Comparison of ENCODE assay signal across 23 cellular contexts in genomic region chr3:73046195-73046594, GRCh38. TPM values are rescaled to one million over a fixed set of nuclear protein-coding genes. Genes with fewer than 3 reads are reported as not detected.
DNase-seq lines count a peak whose midpoint lies in the region; ATAC-seq and TF ChIP-seq lines count a peak whose summit lies in the region.
"Had no signal": no experiment of that assay in that cellular context is flagged by ENCODE, and none has a peak within 500 bp of the region (broad histone marks: within the 10 kb centered on the region; RNA-seq: fewer than 3 reads in every experiment).

No MANE protein-coding gene starts in this region.

- H3K9me3 Mint-ChIP-seq in activated T-cell treated with anti-CD3 and anti-CD28 coated beads, Interleukin-2, amount 50 U/mL, for 72 hours: no peaks in the 10 kb centered on the region
- no peaks in the 10 kb centered on the region for H3K9me3 Mint-ChIP-seq in activated T-cell treated with anti-CD3 and anti-CD28 coated beads, Interleukin-2, amount 50 U/mL, for 24 hours
- H3K9me3 Mint-ChIP-seq in endodermal cell: no peaks in the 10 kb centered on the region
- H3K9me3 Mint-ChIP-seq in stimulated activated memory B cell treated with anti-CD40 and anti-IgM and Interleukin-4, amounts not matched to agents 10 μg/mL and 1 μg/mL and 100 μg/mL, for 72 hours: no peaks in the 10 kb centered on the region
- H3K9me3 Mint-ChIP-seq: activated T-cell treated with anti-CD3 and anti-CD28 coated beads, Interleukin-2, amount 50 U/mL, for 4 hours; IgD-negative memory B cell; neural crest cell; stimulated activated naive B cell treated with anti-CD40 and anti-IgM and Interleukin-4, amounts not matched to agents 10 μg/mL and 1 μg/mL and 100 μg/mL, for 72 hours had no signal

- H3K27me3 ChIP-seq in endodermal cell (ENCODE audit: control insufficient read depth, insufficient read depth, low read length, poor library complexity, severe bottlenecking) (no peaks in the 10 kb centered on the region), lower lobe of right lung (ENCODE audit: low read depth) (no peaks in the 10 kb centered on the region)
- H3K27me3 ChIP-seq: cardiac muscle cell, dorsolateral prefrontal cortex had no signal

- H3K4me3 ChIP-seq in endodermal cell (ENCODE audit: low read length) (peak overlapping the region; percentile 3), lower lobe of right lung (no peak overlapping the region)
- H3K4me3 ChIP-seq: cardiac muscle cell, dorsolateral prefrontal cortex, psoas muscle had no signal

- 33 to 40% methylated on average over 1 to 2 of the region's 2 CpGs for WGBS in endodermal cell (ENCODE audit: insufficient coverage in 1 of 2, insufficient read length in 1 of 2), 2 experiments

- H3K4me1 ChIP-seq in endodermal cell (ENCODE audit: control insufficient read depth, insufficient read depth, low read length) (peaks cover 4% of the 10 kb centered on the region), lower lobe of right lung (peaks cover 26% of the 10 kb centered on the region)

- no peak for ATAC-seq in activated T-cell treated with anti-CD3 and anti-CD28 coated beads, Interleukin-2, amount 50 U/mL, for 72 hours (replicated peaks in 1 of 2)
- ATAC-seq in stimulated activated memory B cell treated with anti-CD40 and anti-IgM and Interleukin-4, amounts not matched to agents 10 μg/mL and 1 μg/mL and 100 μg/mL, for 72 hours: no peak
- no peak for ATAC-seq in lower lobe of right lung
- ATAC-seq: activated T-cell treated with anti-CD3 and anti-CD28 coated beads, Interleukin-2, amount 50 U/mL, for 4 hours; SK-N-SH treated with all-trans-retinoic acid at 6 μM for 48 hours; stimulated activated naive B cell treated with anti-CD40 and anti-IgM and Interleukin-4, amounts not matched to agents 10 μg/mL and 1 μg/mL and 100 μg/mL, for 72 hours had no signal

- DNase-seq in activated T-cell treated with anti-CD3 and anti-CD28 coated beads, Interleukin-2, amount 50 U/mL, for 72 hours: no peak
- DNase-seq in activated T-cell treated with anti-CD3 and anti-CD28 coated beads, Interleukin-2, amount 50 U/mL, for 24 hours: no peak
- DNase-seq in NCI-H146 (lab: John Stamatoyannopoulos, UW) (peak; percentile 12), endodermal cell (no peak), lower lobe of right lung (no peak), posterior cingulate gyrus (no peak), NCI-H187 (lab: John Stamatoyannopoulos, UW) (no peak)
- DNase-seq: activated CD8-positive, alpha-beta memory T cell treated with anti-CD3 and anti-CD28 coated beads for 24 hours; activated naive CD4-positive, alpha-beta T cell treated with Interleukin-2 at 50 U/mL for 16 hours; activated T-cell treated with anti-CD3 and anti-CD28 coated beads, Interleukin-2, amount 50 U/mL, for 4 hours; COR-L47; dorsolateral prefrontal cortex; head of caudate nucleus; NCI-H524; psoas muscle; stimulated activated CD4-positive, alpha-beta T cell treated with anti-CD3 and anti-CD28 coated beads, Interleukin-1b, Interleukin-23, amount 100 ng/mL, for 48 hours; stimulated activated naive B cell treated with anti-CD40 and anti-IgM and Interleukin-4, amounts not matched to agents 10 μg/mL and 1 μg/mL and 100 μg/mL, for 72 hours; T-helper 9 cell had no signal

- H3K27ac ChIP-seq in endodermal cell (ENCODE audit: low read depth, low read length) (no peak overlapping the region), lower lobe of right lung (no peak overlapping the region)
- H3K27ac ChIP-seq: cardiac muscle cell, psoas muscle had no signal

- peaks cover 0 to 9% of the 10 kb centered on the region in 2 donors for H3K36me3 Mint-ChIP-seq in activated T-cell treated with anti-CD3 and anti-CD28 coated beads, Interleukin-2, amount 50 U/mL, for 72 hours (ENCODE audit: insufficient read depth in 2 of 2)
- peaks cover 70% of the 10 kb centered on the region for H3K36me3 Mint-ChIP-seq in activated T-cell treated with anti-CD3 and anti-CD28 coated beads, Interleukin-2, amount 50 U/mL, for 24 hours (ENCODE audit: low read depth)
- peaks cover 38% of the 10 kb centered on the region for H3K36me3 Mint-ChIP-seq in endodermal cell (ENCODE audit: low read depth)
- peaks cover 17% of the 10 kb centered on the region for H3K36me3 Mint-ChIP-seq in stimulated activated memory B cell treated with anti-CD40 and anti-IgM and Interleukin-4, amounts not matched to agents 10 μg/mL and 1 μg/mL and 100 μg/mL, for 72 hours
- H3K36me3 Mint-ChIP-seq: IgD-negative memory B cell had no signal

- no peak overlapping the region for H3K9ac ChIP-seq in endodermal cell (ENCODE audit: extremely low read depth, low read length, poor library complexity, severe bottlenecking)

- peak overlapping the region; percentile 50 for H3K27ac Mint-ChIP-seq in activated T-cell treated with anti-CD3 and anti-CD28 coated beads, Interleukin-2, amount 50 U/mL, for 72 hours
- no peak overlapping the region for H3K27ac Mint-ChIP-seq in activated T-cell treated with anti-CD3 and anti-CD28 coated beads, Interleukin-2, amount 50 U/mL, for 24 hours
- peak overlapping the region; percentile 45 for H3K27ac Mint-ChIP-seq in endodermal cell
- peak overlapping the region; percentile 43 for H3K27ac Mint-ChIP-seq in stimulated activated memory B cell treated with anti-CD40 and anti-IgM and Interleukin-4, amounts not matched to agents 10 μg/mL and 1 μg/mL and 100 μg/mL, for 72 hours
- H3K27ac Mint-ChIP-seq: stimulated activated naive B cell treated with anti-CD40 and anti-IgM and Interleukin-4, amounts not matched to agents 10 μg/mL and 1 μg/mL and 100 μg/mL, for 72 hours had no signal

- intact Hi-C loops in lower lobe of right lung (cut with DNase I): no loop called here
- intact Hi-C loops in posterior cingulate gyrus (cut with DNase I): no loop called here

- no peak overlapping the region for H3K4me3 Mint-ChIP-seq in activated T-cell treated with anti-CD3 and anti-CD28 coated beads, Interleukin-2, amount 50 U/mL, for 72 hours
- H3K4me3 Mint-ChIP-seq in activated T-cell treated with anti-CD3 and anti-CD28 coated beads, Interleukin-2, amount 50 U/mL, for 24 hours: no peak overlapping the region
- H3K4me3 Mint-ChIP-seq in endodermal cell: no peak overlapping the region
- H3K4me3 Mint-ChIP-seq in stimulated activated memory B cell treated with anti-CD40 and anti-IgM and Interleukin-4, amounts not matched to agents 10 μg/mL and 1 μg/mL and 100 μg/mL, for 72 hours: no peak overlapping the region
- H3K4me3 Mint-ChIP-seq: activated T-cell treated with anti-CD3 and anti-CD28 coated beads, Interleukin-2, amount 50 U/mL, for 4 hours; IgD-negative memory B cell; neural crest cell; stimulated activated naive B cell treated with anti-CD40 and anti-IgM and Interleukin-4, amounts not matched to agents 10 μg/mL and 1 μg/mL and 100 μg/mL, for 72 hours had no signal

- H3K27me3 Mint-ChIP-seq in activated T-cell treated with anti-CD3 and anti-CD28 coated beads, Interleukin-2, amount 50 U/mL, for 72 hours (ENCODE audit: low read depth): no peaks in the 10 kb centered on the region
- H3K27me3 Mint-ChIP-seq in activated T-cell treated with anti-CD3 and anti-CD28 coated beads, Interleukin-2, amount 50 U/mL, for 24 hours: no peaks in the 10 kb centered on the region
- H3K27me3 Mint-ChIP-seq in endodermal cell (ENCODE audit: insufficient read depth): no peaks in the 10 kb centered on the region
- H3K27me3 Mint-ChIP-seq in stimulated activated memory B cell treated with anti-CD40 and anti-IgM and Interleukin-4, amounts not matched to agents 10 μg/mL and 1 μg/mL and 100 μg/mL, for 72 hours: no peaks in the 10 kb centered on the region
- H3K27me3 Mint-ChIP-seq: IgD-negative memory B cell; stimulated activated naive B cell treated with anti-CD40 and anti-IgM and Interleukin-4, amounts not matched to agents 10 μg/mL and 1 μg/mL and 100 μg/mL, for 72 hours had no signal

- H3K36me3 ChIP-seq in endodermal cell (ENCODE audit: control insufficient read depth, insufficient read depth, low read length) (peaks cover 38% of the 10 kb centered on the region), lower lobe of right lung (peaks cover 15% of the 10 kb centered on the region)

- H3K4me1 Mint-ChIP-seq in activated T-cell treated with anti-CD3 and anti-CD28 coated beads, Interleukin-2, amount 50 U/mL, for 72 hours (ENCODE audit: low read depth): peaks cover 56% of the 10 kb centered on the region
- H3K4me1 Mint-ChIP-seq in activated T-cell treated with anti-CD3 and anti-CD28 coated beads, Interleukin-2, amount 50 U/mL, for 24 hours (ENCODE audit: low read depth): peaks cover 68% of the 10 kb centered on the region
- H3K4me1 Mint-ChIP-seq in endodermal cell: peaks cover 45% of the 10 kb centered on the region
- peaks cover 28% of the 10 kb centered on the region for H3K4me1 Mint-ChIP-seq in stimulated activated memory B cell treated with anti-CD40 and anti-IgM and Interleukin-4, amounts not matched to agents 10 μg/mL and 1 μg/mL and 100 μg/mL, for 72 hours

- TF ChIP-seq CTCF in endodermal cell (conservative IDR thresholded peaks at IDR 0.05) (no peak), lower lobe of right lung (IDR thresholded peaks at IDR 0.05) (no peak)

- H3K9me3 ChIP-seq in endodermal cell (ENCODE audit: control insufficient read depth, low read length) (no peaks in the 10 kb centered on the region), lower lobe of right lung (no peaks in the 10 kb centered on the region)
- H3K9me3 ChIP-seq: psoas muscle had no signal

RNA-seq across cellular contexts. Expression of gene EBLN2, which starts 15.3 kb away (rescaled TPM):
- total RNA-seq in activated T-cell treated with anti-CD3 and anti-CD28 coated beads, Interleukin-2, amount 50 U/mL, for 72 hours: 1 to 10 TPM; 7.0 to 7.4 TPM
- total RNA-seq in endodermal cell: 10 to 100 TPM in 1 of 2 donors, 1 to 10 TPM in 1; 9.3 to 12.2 TPM
- 3.8 TPM for polyA plus RNA-seq in endodermal cell (2013, experiment 1 of 2)
- 3.8 TPM for polyA plus RNA-seq in endodermal cell (2013, experiment 2 of 2)
- total RNA-seq in lower lobe of right lung: 3.6 TPM

RNA-seq across cellular contexts. Expression of gene PPP4R2, which starts 49.6 kb away (rescaled TPM):
- 100 to 1,000 TPM in 1 of 2 donors, 10 to 100 TPM in 1; 99.5 to 101 TPM for total RNA-seq in activated T-cell treated with anti-CD3 and anti-CD28 coated beads, Interleukin-2, amount 50 U/mL, for 72 hours
- 100 to 1,000 TPM; 133 to 157 TPM for total RNA-seq in endodermal cell
- 76.2 TPM for polyA plus RNA-seq in endodermal cell (2013, experiment 1 of 2)
- 85.4 TPM for polyA plus RNA-seq in endodermal cell (2013, experiment 2 of 2)
- total RNA-seq in lower lobe of right lung: 65.7 TPM
